Comparison of ENCODE assay signal across 14 cellular contexts in the genomic region with DNA sequence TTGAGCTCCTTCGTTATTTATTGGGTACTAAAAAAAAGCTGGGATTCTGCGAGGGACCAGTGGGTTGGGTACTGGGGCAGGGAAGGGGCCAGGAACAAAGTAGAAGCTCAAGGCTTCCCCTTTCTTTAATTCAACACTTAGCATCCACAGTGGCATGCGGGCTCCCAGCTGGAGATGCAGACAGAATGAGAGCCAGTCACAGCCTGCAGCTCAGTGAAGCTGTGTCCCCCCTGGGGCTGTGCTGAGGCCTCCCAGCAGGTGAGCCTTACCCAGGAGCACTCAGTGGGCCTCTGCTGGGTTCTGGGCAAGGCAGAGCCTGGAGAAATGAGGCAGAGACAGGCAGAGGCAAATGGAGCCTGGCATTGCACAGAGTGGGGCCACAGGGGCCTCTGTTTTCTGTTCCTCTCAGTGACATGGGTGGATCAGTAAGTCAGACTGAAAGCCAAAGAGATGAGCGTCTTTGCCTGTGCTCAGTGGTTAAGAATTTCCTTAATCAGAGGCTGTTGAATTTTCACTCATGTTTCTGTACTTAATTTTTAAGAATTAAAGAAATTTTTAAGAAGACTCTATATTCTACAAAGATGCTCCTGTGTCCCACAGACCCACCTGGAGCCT.
A peak's percentile ranks its signal among the peaks of the same experiment; 100 is the strongest.
DNase-seq lines count a peak whose midpoint lies in the region; ATAC-seq, FAIRE-seq and TF ChIP-seq lines count a peak whose summit lies in the region.
"Had no signal": no experiment of that assay in that cellular context is flagged by ENCODE, and none has a peak within 500 bp of the region (broad histone marks: within the 10 kb centered on the region; RNA-seq: fewer than 3 reads in every experiment).

No MANE protein-coding gene starts in this region.

- H3K9ac ChIP-seq in GM12878 (ENCODE audit: control insufficient read depth, insufficient read depth, low read length) (peak overlapping the region; percentile 33; the same call in 1 of the 2 replicates), rectal smooth muscle tissue (ENCODE audit: low read length) (no peak overlapping the region)

- no peak overlapping the region; the same call in 1 of the 2 replicates for H2AFZ ChIP-seq in GM12878 (ENCODE audit: control insufficient read depth, low read depth, low read length)

- H3K27ac Mint-ChIP-seq in HFFc6, result peak overlapping the region; percentile 78; the same call in 1 of the 2 replicates
- H3K27ac Mint-ChIP-seq: activated B cell treated with CpG ODN at 0.5 μM for 24 hours had no signal

- no peaks in the 10 kb centered on the region; the same call in 2 of the 3 replicates for H3K9me3 ChIP-seq in GM12878 (replicated peaks; ENCODE audit: control insufficient read depth, insufficient read depth, low read length)
- H3K9me3 ChIP-seq: BE2C, left lung had no signal

- H3K27me3 Mint-ChIP-seq in HFFc6 (ENCODE audit: insufficient read depth), result peaks cover 7% of the 10 kb centered on the region
- H3K27me3 Mint-ChIP-seq: activated B cell treated with CpG ODN at 0.5 μM for 24 hours had no signal

- intact Hi-C loops in GM12878 (cut with micrococcal nuclease; ENCODE audit: unreplicated experiment), result no loop called here

- H3K4me1 ChIP-seq in GM12878 (ENCODE audit: control insufficient read depth, insufficient read depth, low read length) (peaks cover 14% of the 10 kb centered on the region), rectal smooth muscle tissue (ENCODE audit: control insufficient read depth, insufficient read depth, low read length) (peaks cover 14% of the 10 kb centered on the region)
- H3K4me1 ChIP-seq: BE2C had no signal

- no TSS peak for BruUV-seq in GM12878 (replicated peaks; lab: Mats Ljungman, UMichigan)

- no peak for TF ChIP-seq RAD21 in GM12878 (IDR thresholded peaks at IDR 0.05; ENCODE audit: insufficient read depth, low read depth, low read length)

- no peak for TF ChIP-seq POLR2A in GM12878 (IDR thresholded peaks at IDR 0.05; ENCODE audit: low read depth, low read length)

- H3K36me3 Mint-ChIP-seq in HFFc6 (ENCODE audit: low read depth), result peaks cover 10% of the 10 kb centered on the region; the same call in 1 of the 2 replicates

- no peaks in the 10 kb centered on the region; the same call in 1 of the 2 replicates for H3K9me3 Mint-ChIP-seq in HFFc6
- H3K9me3 Mint-ChIP-seq: activated B cell treated with CpG ODN at 0.5 μM for 24 hours had no signal

- SMC1A ChIA-PET in GM12878 (lab: Charles Lee; ENCODE audit: uncharacterized antibody, unreplicated experiment), result interaction anchor here (1.0 kb wide), 1 partner anchor 49 kb away, joined by 3 read pairs; no protein-coding TSS in a partner anchor

- CTCF ChIA-PET in GM12878 (lab: Yijun Ruan, JAX), result interaction anchor here (0.7 kb wide), 1 partner anchor 9 kb away, joined by 3 read pairs; no protein-coding TSS in a partner anchor

- H4K20me1 ChIP-seq in GM12878 (ENCODE audit: control insufficient read depth, insufficient read depth), result no peaks in the 10 kb centered on the region

- DNase-seq in ELF-1 (ENCODE audit: low read depth, low spot score) (peak; percentile 42), HFFc6 (no peak), GM12878 (ENCODE audit: low read depth, low spot score) (no peak), middle frontal gyrus (ENCODE audit: extremely low spot score, low spot score) (no peak), epidermal melanocyte (ENCODE audit: insufficient read length, low spot score) (no peak)
- no peak for DNase-seq in activated effector memory CD4-positive, alpha-beta T cell treated with anti-CD3 and anti-CD28 coated beads, Interleukin-2, amount 50 U/mL, for 16 hours
- DNase-seq: activated B cell treated with CpG ODN at 0.5 μM for 24 hours; BE2C; central memory CD4-positive, alpha-beta T cell; left lung; stimulated activated CD4-positive, alpha-beta T cell treated with anti-CD3 and anti-CD28 coated beads, Interleukin-12 subunit alpha, Interleukin-12 subunit beta, amount 100 ng/mL, for 4 hours had no signal

- no peak overlapping the region for H3K4me3 Mint-ChIP-seq in HFFc6
- H3K4me3 Mint-ChIP-seq: activated B cell treated with CpG ODN at 0.5 μM for 24 hours had no signal

- no peaks in the 10 kb centered on the region for H3K79me2 ChIP-seq in GM12878 (ENCODE audit: control insufficient read depth, insufficient read depth, low read length)

- H3K4me3 ChIP-seq in GM12878 (no peak overlapping the region), rectal smooth muscle tissue (ENCODE audit: low read length) (no peak overlapping the region)
- H3K4me3 ChIP-seq: left lung had no signal

- no peak for FAIRE-seq in GM12878 (lab: Jason Lieb, UNC)

- H3K27ac ChIP-seq in GM12878 (ENCODE audit: control insufficient read depth, insufficient read depth) (no peak overlapping the region), rectal smooth muscle tissue (ENCODE audit: low read depth, low read length) (peak overlapping the region; percentile 81)
- H3K27ac ChIP-seq: left lung, RWPE1 had no signal

- TF ChIP-seq CTCF in HFFc6 (IDR thresholded peaks at IDR 0.05) (no peak), GM12878 (IDR thresholded peaks at IDR 0.05 in 2 of 3, conservative IDR thresholded peaks at IDR 0.05 in 1 of 3; ENCODE audit: control insufficient read depth in 2 of 3, extremely low read depth in 1 of 3, insufficient read depth in 1 of 3, low read depth in 3 of 3, low read length in 3 of 3) (no peak)

- no peaks in the 10 kb centered on the region for H3K36me3 ChIP-seq in GM12878 (ENCODE audit: control insufficient read depth in 2 of 2, insufficient read depth in 2 of 2, low read length in 1 of 2)
- no peaks in the 10 kb centered on the region for H3K36me3 ChIP-seq in rectal smooth muscle tissue (ENCODE audit: control insufficient read depth, insufficient read depth, low read length)
- H3K36me3 ChIP-seq: BE2C, left lung had no signal

- H3K4me2 ChIP-seq in GM12878 (ENCODE audit: control insufficient read depth, insufficient read depth), result 0 out of 2 replicates have a peak overlapping the region, but pooled peaks have one; percentile 13

- H3K4me1 Mint-ChIP-seq in HFFc6 (ENCODE audit: low read depth), result peaks cover 56% of the 10 kb centered on the region

- 39% methylated on average over 4 of the region's 4 CpGs for WGBS in GM12878 (ENCODE audit: insufficient coverage, insufficient replicate concordance, low lambda C conversion rate, missing lambda C conversion rate)

- RAD21 ChIA-PET in GM12878 (lab: Charles Lee; ENCODE audit: unreplicated experiment), result no interaction called here

- POLR2A ChIA-PET in GM12878 (lab: Charles Lee), result interaction anchor here (0.6 to 0.9 kb wide), 2 partner anchors 65 to 182 kb away, joined by 3 read pairs; no protein-coding TSS in a partner anchor

- H3K27me3 ChIP-seq in GM12878 (replicated peaks in 1 of 2; ENCODE audit: control insufficient read depth in 2 of 2, insufficient read depth in 2 of 2, low read length in 1 of 2) (no peaks in the 10 kb centered on the region), rectal smooth muscle tissue (ENCODE audit: control insufficient read depth, insufficient read depth, low read length) (no peaks in the 10 kb centered on the region)
- H3K27me3 ChIP-seq: BE2C, left lung had no signal

- TF ChIP-seq EP300 in GM12878 (IDR thresholded peaks at IDR 0.05; ENCODE audit: borderline replicate concordance in 1 of 2, control insufficient read depth in 1 of 2, low read depth in 2 of 2, low read length in 2 of 2), result no peak

- in situ Hi-C loops in GM12878 (cut with MboI), result no loop called here

- ATAC-seq in GM12878 (peak; percentile 54), HG02623 (IDR thresholded peaks at IDR 0.05; ENCODE audit: unreplicated experiment) (no peak)
- ATAC-seq: left lung had no signal

TF ChIP-seq in GM12878, 131 proteins besides CTCF, POLR2A, EP300 and RAD21:
- TF ChIP-seq SPI1 (IDR thresholded peaks at IDR 0.05; ENCODE audit: borderline replicate concordance, insufficient read depth, low read depth, low read length) (0 out of 2 replicates have a peak, but pooled peaks have one; percentile 24), ZNF622 (IDR thresholded peaks at IDR 0.05) (no peak)
